ENCODE assay signal across 1 cellular context in the genomic region with DNA sequence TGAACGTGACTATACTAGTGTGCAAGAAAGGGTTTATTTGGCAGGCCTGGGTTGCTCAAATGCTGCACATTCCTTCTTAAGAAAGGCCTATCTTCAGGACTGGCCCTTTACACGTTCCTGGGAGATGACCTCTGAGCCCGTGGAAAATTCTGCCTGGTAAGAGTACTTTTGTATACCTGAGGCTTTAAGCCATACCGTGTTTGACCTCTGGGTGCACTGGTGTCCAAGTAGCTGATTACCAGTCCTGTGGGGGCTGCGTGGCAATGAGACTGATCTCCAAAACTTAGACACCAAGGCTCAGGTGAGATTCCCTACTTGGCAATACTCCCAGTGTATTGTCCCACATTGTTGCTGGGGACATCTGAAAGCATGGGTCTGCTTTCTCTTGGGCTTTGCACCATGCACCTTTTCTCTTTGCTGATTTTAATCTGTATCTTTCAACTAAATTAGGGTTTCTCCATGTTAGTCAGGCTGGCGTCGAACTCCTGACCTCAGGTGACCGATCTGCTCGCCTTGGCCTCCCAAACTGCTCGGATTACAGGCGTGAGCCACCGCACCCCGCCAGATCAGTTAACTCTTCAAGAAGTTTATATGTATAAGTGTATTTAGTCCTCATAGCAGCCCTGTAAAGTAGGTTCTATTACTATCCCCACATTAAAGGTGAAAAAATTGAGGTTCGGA.
TF ChIP-seq lines count a peak whose summit lies in the region.

No MANE protein-coding gene starts in this region.

TF ChIP-seq in HepG2, 621 proteins besides CTCF, POLR2A, EP300 and RAD21 (continued from another document and continues in another):
- TF ChIP-seq, protein P1, sequence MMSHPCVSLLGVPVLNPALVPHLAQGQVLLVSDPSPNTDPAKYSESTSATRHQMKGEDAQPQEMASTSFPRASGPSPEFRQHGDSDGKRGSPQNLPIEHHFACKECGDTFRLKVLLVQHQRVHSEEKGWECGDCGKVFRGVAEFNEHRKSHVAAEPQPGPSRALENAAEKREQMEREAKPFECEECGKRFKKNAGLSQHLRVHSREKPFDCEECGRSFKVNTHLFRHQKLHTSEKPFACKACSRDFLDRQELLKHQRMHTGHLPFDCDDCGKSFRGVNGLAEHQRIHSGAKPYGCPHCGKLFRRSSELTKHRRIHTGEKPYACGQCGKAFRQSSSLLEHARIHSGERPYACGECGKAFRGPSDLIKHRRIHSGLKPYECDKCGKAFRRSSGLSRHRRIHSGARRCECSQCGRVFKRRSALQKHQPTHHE (CRISPR knock-in tag; IDR thresholded peaks at IDR 0.05; ENCODE audit: borderline replicate concordance): no peak
- TF ChIP-seq PPARG (CRISPR knock-in tag; conservative IDR thresholded peaks at IDR 0.05) (no peak), GATAD2A (CRISPR knock-in tag; IDR thresholded peaks at IDR 0.05) (peak; percentile 63; the same call in 1 of the 2 replicates), JUNB (CRISPR knock-in tag; IDR thresholded peaks at IDR 0.05; ENCODE audit: borderline replicate concordance) (no peak), GTF3A (CRISPR knock-in tag; conservative IDR thresholded peaks at IDR 0.05) (no peak), RELA (CRISPR knock-in tag; IDR thresholded peaks at IDR 0.05) (no peak), SMYD3 (CRISPR knock-in tag; IDR thresholded peaks at IDR 0.05) (no peak), PITX1 (CRISPR knock-in tag; IDR thresholded peaks at IDR 0.05) (peak; percentile 34; the same call in 1 of the 2 replicates), ZNF432 (CRISPR knock-in tag; IDR thresholded peaks at IDR 0.05; ENCODE audit: borderline replicate concordance) (no peak), ZNF546 (CRISPR knock-in tag; conservative IDR thresholded peaks at IDR 0.05) (no peak), ZNF570 (CRISPR knock-in tag; IDR thresholded peaks at IDR 0.05; ENCODE audit: borderline replicate concordance) (no peak), MLLT10 (CRISPR knock-in tag; IDR thresholded peaks at IDR 0.05) (no peak), PHB2 (IDR thresholded peaks at IDR 0.05; ENCODE audit: partially characterized antibody) (no peak), KLF16 (CRISPR knock-in tag; IDR thresholded peaks at IDR 0.05) (no peak), SOX6 (IDR thresholded peaks at IDR 0.05) (no peak), SOX6 (CRISPR knock-in tag; IDR thresholded peaks at IDR 0.05) (peak; percentile 45; the same call in 1 of the 2 replicates), ZNF782 (CRISPR knock-in tag; IDR thresholded peaks at IDR 0.05; ENCODE audit: borderline replicate concordance) (no peak), HOXA5 (CRISPR knock-in tag; IDR thresholded peaks at IDR 0.05) (no peak), SIN3A (IDR thresholded peaks at IDR 0.05; ENCODE audit: borderline replicate concordance, low read depth, low read length) (0 out of 2 replicates have a peak, but pooled peaks have one; percentile 39), PHF5A (CRISPR knock-in tag; IDR thresholded peaks at IDR 0.05; ENCODE audit: low read depth, unreplicated experiment) (no peak), DMAP1 (CRISPR knock-in tag; IDR thresholded peaks at IDR 0.05) (peak; percentile 43), SMAD9 (CRISPR knock-in tag; IDR thresholded peaks at IDR 0.05) (no peak), NCOR1 (IDR thresholded peaks at IDR 0.05; ENCODE audit: borderline replicate concordance, low read length) (peak; percentile 40; the same call in 1 of the 2 replicates), ZBTB1 (CRISPR knock-in tag; IDR thresholded peaks at IDR 0.05; ENCODE audit: borderline replicate concordance) (no peak), JUND (CRISPR knock-in tag; IDR thresholded peaks at IDR 0.05) (no peak), ETV5 (CRISPR knock-in tag; IDR thresholded peaks at IDR 0.05; ENCODE audit: borderline replicate concordance) (no peak; the same call in 1 of the 2 replicates), CBX5 (CRISPR knock-in tag; IDR thresholded peaks at IDR 0.05; ENCODE audit: borderline replicate concordance) (no peak), JUN (CRISPR knock-in tag; IDR thresholded peaks at IDR 0.05) (no peak), RBM22 (optimal IDR thresholded peaks at IDR 0.05; ENCODE audit: low read length) (peak; percentile 74), SRY (CRISPR knock-in tag; IDR thresholded peaks at IDR 0.05) (no peak), ZSCAN30 (CRISPR knock-in tag; IDR thresholded peaks at IDR 0.05) (no peak), CENPT (CRISPR knock-in tag; IDR thresholded peaks at IDR 0.05; ENCODE audit: low read depth) (no peak), BORCS8-MEF2B (CRISPR knock-in tag; IDR thresholded peaks at IDR 0.05) (no peak), ZNF674 (CRISPR knock-in tag; IDR thresholded peaks at IDR 0.05; ENCODE audit: low read depth) (no peak)
- TF ChIP-seq, protein P2, sequence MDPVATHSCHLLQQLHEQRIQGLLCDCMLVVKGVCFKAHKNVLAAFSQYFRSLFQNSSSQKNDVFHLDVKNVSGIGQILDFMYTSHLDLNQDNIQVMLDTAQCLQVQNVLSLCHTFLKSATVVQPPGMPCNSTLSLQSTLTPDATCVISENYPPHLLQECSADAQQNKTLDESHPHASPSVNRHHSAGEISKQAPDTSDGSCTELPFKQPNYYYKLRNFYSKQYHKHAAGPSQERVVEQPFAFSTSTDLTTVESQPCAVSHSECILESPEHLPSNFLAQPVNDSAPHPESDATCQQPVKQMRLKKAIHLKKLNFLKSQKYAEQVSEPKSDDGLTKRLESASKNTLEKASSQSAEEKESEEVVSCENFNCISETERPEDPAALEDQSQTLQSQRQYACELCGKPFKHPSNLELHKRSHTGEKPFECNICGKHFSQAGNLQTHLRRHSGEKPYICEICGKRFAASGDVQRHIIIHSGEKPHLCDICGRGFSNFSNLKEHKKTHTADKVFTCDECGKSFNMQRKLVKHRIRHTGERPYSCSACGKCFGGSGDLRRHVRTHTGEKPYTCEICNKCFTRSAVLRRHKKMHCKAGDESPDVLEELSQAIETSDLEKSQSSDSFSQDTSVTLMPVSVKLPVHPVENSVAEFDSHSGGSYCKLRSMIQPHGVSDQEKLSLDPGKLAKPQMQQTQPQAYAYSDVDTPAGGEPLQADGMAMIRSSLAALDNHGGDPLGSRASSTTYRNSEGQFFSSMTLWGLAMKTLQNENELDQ (CRISPR knock-in tag; IDR thresholded peaks at IDR 0.05; ENCODE audit: borderline replicate concordance): no peak
- TF ChIP-seq, protein P3, sequence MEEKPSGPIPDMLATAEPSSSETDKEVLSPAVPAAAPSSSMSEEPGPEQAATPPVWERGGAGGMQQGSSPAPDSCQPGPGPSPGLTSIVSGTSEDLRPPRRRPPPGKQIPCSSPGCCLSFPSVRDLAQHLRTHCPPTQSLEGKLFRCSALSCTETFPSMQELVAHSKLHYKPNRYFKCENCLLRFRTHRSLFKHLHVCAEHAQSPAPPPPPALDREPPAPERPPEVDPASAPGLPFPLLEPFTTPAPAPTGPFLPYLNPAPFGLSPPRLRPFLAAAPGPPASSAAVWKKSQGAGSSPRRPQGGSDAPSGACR (CRISPR knock-in tag; IDR thresholded peaks at IDR 0.05): no peak
- TF ChIP-seq, protein P4, sequence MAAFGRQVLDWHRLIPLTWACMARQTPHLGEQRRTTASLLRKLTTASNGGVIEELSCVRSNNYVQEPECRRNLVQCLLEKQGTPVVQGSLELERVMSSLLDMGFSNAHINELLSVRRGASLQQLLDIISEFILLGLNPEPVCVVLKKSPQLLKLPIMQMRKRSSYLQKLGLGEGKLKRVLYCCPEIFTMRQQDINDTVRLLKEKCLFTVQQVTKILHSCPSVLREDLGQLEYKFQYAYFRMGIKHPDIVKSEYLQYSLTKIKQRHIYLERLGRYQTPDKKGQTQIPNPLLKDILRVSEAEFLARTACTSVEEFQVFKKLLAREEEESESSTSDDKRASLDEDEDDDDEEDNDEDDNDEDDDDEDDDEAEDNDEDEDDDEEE (CRISPR knock-in tag; IDR thresholded peaks at IDR 0.05): no peak
- TF ChIP-seq, protein P5, sequence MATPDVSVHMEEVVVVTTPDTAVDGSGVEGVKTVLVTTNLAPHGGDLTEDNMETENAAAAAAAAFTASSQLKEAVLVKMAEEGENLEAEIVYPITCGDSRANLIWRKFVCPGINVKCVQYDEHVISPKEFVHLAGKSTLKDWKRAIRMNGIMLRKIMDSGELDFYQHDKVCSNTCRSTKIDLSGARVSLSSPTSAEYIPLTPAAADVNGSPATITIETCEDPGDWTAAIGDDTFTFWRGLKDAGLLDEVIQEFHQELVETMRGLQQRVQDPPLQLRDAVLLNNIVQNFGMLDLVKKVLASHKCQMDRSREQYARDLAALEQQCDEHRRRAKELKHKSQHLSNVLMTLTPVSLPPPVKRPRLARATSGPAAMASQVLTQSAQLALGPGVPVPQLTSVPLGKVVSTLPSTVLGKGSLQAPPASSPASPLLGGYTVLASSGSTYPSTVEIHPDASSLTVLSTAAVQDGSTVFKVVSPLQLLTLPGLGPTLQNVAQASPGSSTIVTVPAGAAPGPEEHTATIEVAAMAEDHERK (CRISPR knock-in tag; IDR thresholded peaks at IDR 0.05; ENCODE audit: low read depth): no peak
- TF ChIP-seq, protein P6, sequence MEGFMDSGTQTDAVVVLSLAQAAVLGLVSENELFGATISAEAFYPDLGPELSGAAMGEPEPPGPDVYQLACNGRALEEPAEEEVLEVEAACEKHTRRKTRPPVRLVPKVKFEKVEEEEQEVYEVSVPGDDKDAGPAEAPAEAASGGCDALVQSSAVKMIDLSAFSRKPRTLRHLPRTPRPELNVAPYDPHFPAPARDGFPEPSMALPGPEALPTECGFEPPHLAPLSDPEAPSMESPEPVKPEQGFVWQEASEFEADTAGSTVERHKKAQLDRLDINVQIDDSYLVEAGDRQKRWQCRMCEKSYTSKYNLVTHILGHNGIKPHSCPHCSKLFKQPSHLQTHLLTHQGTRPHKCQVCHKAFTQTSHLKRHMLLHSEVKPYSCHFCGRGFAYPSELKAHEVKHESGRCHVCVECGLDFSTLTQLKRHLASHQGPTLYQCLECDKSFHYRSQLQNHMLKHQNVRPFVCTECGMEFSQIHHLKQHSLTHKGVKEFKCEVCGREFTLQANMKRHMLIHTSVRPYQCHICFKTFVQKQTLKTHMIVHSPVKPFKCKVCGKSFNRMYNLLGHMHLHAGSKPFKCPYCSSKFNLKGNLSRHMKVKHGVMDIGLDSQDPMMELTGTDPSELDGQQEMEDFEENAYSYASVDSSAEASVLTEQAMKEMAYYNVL (CRISPR knock-in tag; IDR thresholded peaks at IDR 0.05; ENCODE audit: borderline replicate concordance): no peak
- TF ChIP-seq, protein P7, sequence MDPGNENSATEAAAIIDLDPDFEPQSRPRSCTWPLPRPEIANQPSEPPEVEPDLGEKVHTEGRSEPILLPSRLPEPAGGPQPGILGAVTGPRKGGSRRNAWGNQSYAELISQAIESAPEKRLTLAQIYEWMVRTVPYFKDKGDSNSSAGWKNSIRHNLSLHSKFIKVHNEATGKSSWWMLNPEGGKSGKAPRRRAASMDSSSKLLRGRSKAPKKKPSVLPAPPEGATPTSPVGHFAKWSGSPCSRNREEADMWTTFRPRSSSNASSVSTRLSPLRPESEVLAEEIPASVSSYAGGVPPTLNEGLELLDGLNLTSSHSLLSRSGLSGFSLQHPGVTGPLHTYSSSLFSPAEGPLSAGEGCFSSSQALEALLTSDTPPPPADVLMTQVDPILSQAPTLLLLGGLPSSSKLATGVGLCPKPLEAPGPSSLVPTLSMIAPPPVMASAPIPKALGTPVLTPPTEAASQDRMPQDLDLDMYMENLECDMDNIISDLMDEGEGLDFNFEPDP (CRISPR knock-in tag; conservative IDR thresholded peaks at IDR 0.05): no peak
- TF ChIP-seq, protein P8, sequence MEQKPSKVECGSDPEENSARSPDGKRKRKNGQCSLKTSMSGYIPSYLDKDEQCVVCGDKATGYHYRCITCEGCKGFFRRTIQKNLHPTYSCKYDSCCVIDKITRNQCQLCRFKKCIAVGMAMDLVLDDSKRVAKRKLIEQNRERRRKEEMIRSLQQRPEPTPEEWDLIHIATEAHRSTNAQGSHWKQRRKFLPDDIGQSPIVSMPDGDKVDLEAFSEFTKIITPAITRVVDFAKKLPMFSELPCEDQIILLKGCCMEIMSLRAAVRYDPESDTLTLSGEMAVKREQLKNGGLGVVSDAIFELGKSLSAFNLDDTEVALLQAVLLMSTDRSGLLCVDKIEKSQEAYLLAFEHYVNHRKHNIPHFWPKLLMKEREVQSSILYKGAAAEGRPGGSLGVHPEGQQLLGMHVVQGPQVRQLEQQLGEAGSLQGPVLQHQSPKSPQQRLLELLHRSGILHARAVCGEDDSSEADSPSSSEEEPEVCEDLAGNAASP (CRISPR knock-in tag; IDR thresholded peaks at IDR 0.05; ENCODE audit: borderline replicate concordance): peak; percentile 71; the same call in 1 of the 2 replicates
- TF ChIP-seq, protein P9, sequence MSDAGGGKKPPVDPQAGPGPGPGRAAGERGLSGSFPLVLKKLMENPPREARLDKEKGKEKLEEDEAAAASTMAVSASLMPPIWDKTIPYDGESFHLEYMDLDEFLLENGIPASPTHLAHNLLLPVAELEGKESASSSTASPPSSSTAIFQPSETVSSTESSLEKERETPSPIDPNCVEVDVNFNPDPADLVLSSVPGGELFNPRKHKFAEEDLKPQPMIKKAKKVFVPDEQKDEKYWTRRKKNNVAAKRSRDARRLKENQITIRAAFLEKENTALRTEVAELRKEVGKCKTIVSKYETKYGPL (CRISPR knock-in tag; IDR thresholded peaks at IDR 0.05): no peak
- TF ChIP-seq, protein P10, sequence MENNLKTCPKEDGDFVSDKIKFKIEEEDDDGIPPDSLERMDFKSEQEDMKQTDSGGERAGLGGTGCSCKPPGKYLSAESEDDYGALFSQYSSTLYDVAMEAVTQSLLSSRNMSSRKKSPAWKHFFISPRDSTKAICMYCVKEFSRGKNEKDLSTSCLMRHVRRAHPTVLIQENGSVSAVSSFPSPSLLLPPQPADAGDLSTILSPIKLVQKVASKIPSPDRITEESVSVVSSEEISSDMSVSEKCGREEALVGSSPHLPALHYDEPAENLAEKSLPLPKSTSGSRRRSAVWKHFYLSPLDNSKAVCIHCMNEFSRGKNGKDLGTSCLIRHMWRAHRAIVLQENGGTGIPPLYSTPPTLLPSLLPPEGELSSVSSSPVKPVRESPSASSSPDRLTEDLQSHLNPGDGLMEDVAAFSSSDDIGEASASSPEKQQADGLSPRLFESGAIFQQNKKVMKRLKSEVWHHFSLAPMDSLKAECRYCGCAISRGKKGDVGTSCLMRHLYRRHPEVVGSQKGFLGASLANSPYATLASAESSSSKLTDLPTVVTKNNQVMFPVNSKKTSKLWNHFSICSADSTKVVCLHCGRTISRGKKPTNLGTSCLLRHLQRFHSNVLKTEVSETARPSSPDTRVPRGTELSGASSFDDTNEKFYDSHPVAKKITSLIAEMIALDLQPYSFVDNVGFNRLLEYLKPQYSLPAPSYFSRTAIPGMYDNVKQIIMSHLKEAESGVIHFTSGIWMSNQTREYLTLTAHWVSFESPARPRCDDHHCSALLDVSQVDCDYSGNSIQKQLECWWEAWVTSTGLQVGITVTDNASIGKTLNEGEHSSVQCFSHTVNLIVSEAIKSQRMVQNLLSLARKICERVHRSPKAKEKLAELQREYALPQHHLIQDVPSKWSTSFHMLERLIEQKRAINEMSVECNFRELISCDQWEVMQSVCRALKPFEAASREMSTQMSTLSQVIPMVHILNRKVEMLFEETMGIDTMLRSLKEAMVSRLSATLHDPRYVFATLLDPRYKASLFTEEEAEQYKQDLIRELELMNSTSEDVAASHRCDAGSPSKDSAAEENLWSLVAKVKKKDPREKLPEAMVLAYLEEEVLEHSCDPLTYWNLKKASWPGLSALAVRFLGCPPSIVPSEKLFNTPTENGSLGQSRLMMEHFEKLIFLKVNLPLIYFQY (CRISPR knock-in tag; IDR thresholded peaks at IDR 0.05; ENCODE audit: borderline replicate concordance): no peak
